In genomic region chr6:168908166-168908565, GRCh38 we compare ENCODE assay signal across 19 cellular contexts.
DNase-seq lines count a peak whose midpoint lies in the region; ATAC-seq and TF ChIP-seq lines count a peak whose summit lies in the region.
"Had no signal": no experiment of that assay in that cellular context is flagged by ENCODE, and none has a peak within 500 bp of the region (broad histone marks: within the 10 kb centered on the region; RNA-seq: fewer than 3 reads in every experiment).

No MANE protein-coding gene starts in this region.

- no peaks in the 10 kb centered on the region for H3F3A ChIP-seq in GM23338 (replicated peaks; ENCODE audit: low read depth)

- H3K27me3 ChIP-seq in foreskin keratinocyte (no peaks in the 10 kb centered on the region), GM23338 (ENCODE audit: insufficient read depth) (no peaks in the 10 kb centered on the region)
- H3K27me3 ChIP-seq: SJCRH30, upper lobe of left lung had no signal

- H3K4me2 ChIP-seq in GM23338 = no peak overlapping the region

- H3K9me2 ChIP-seq in GM23338 (ENCODE audit: insufficient read depth) = no peaks in the 10 kb centered on the region; the same call in 1 of the 2 replicates

- H3K4me1 Mint-ChIP-seq in HFFc6 (ENCODE audit: low read depth) (peaks cover 17% of the 10 kb centered on the region), GM23338 (peaks cover 7% of the 10 kb centered on the region)
- H3K4me1 Mint-ChIP-seq: stimulated activated memory B cell treated with anti-CD40 and anti-IgM and Interleukin-4, amounts not matched to agents 10 μg/mL and 1 μg/mL and 100 μg/mL, for 72 hours had no signal

- H3K36me3 Mint-ChIP-seq in HFFc6 (ENCODE audit: low read depth) (no peaks in the 10 kb centered on the region), GM23338 (ENCODE audit: low read depth) (peaks cover 57% of the 10 kb centered on the region)
- H3K36me3 Mint-ChIP-seq: activated naive CD8-positive, alpha-beta T cell; stimulated activated memory B cell treated with anti-CD40 and anti-IgM and Interleukin-4, amounts not matched to agents 10 μg/mL and 1 μg/mL and 100 μg/mL, for 72 hours had no signal

- H3K27ac ChIP-seq in foreskin keratinocyte (no peak overlapping the region), GM23338 (ENCODE audit: low read depth) (no peak overlapping the region)
- H3K27ac ChIP-seq: left ventricle myocardium inferior, upper lobe of left lung had no signal

- H3K27me3 Mint-ChIP-seq in HFFc6 (ENCODE audit: insufficient read depth) (peaks cover 6% of the 10 kb centered on the region), GM23338 (ENCODE audit: insufficient read depth, low read depth, poor library complexity) (peaks cover 17% of the 10 kb centered on the region)
- H3K27me3 Mint-ChIP-seq: activated naive CD8-positive, alpha-beta T cell; stimulated activated memory B cell treated with anti-CD40 and anti-IgM and Interleukin-4, amounts not matched to agents 10 μg/mL and 1 μg/mL and 100 μg/mL, for 72 hours had no signal

- H2AFZ ChIP-seq in GM23338 = no peak overlapping the region

- no peak overlapping the region for H3K4me3 ChIP-seq in GM23338
- H3K4me3 ChIP-seq: left ventricle myocardium inferior, SJCRH30, upper lobe of left lung had no signal

- H3K9me3 Mint-ChIP-seq in HFFc6 = peaks cover 4% of the 10 kb centered on the region; the same call in 1 of the 2 replicates
- H3K9me3 Mint-ChIP-seq in GM23338 = peaks cover 57% of the 10 kb centered on the region
- H3K9me3 Mint-ChIP-seq: activated T-cell treated with anti-CD3 and anti-CD28 coated beads, Interleukin-2, amount 50 U/mL, for 4 hours had no signal

- H3K36me3 ChIP-seq in GM23338 (ENCODE audit: insufficient read depth) = no peaks in the 10 kb centered on the region
- H3K36me3 ChIP-seq: left ventricle myocardium inferior, SJCRH30, upper lobe of left lung had no signal

- no peaks in the 10 kb centered on the region for H4K20me1 ChIP-seq in GM23338 (replicated peaks; ENCODE audit: insufficient read depth)

- H3K4me3 Mint-ChIP-seq in HFFc6 (no peak overlapping the region), GM23338 (no peak overlapping the region)
- H3K4me3 Mint-ChIP-seq: activated naive CD8-positive, alpha-beta T cell; activated T-cell treated with anti-CD3 and anti-CD28 coated beads, Interleukin-2, amount 50 U/mL, for 4 hours; H9; stimulated activated memory B cell treated with anti-CD40 and anti-IgM and Interleukin-4, amounts not matched to agents 10 μg/mL and 1 μg/mL and 100 μg/mL, for 72 hours had no signal

- H3K27ac Mint-ChIP-seq in HFFc6 (peak overlapping the region; percentile 74), GM23338 (no peak overlapping the region)
- H3K27ac Mint-ChIP-seq: activated naive CD8-positive, alpha-beta T cell; stimulated activated memory B cell treated with anti-CD40 and anti-IgM and Interleukin-4, amounts not matched to agents 10 μg/mL and 1 μg/mL and 100 μg/mL, for 72 hours had no signal

- H3K4me1 ChIP-seq in foreskin keratinocyte (no peaks in the 10 kb centered on the region), GM23338 (ENCODE audit: insufficient read depth) (0 out of 2 replicates have a peak, but pooled peaks cover 4% of the 10 kb centered on the region)
- H3K4me1 ChIP-seq: left ventricle myocardium inferior, upper lobe of left lung had no signal

- no peaks in the 10 kb centered on the region for H3K79me2 ChIP-seq in GM23338 (replicated peaks; ENCODE audit: insufficient read depth)

- ATAC-seq in foreskin keratinocyte = peak; percentile 79
- no peak for ATAC-seq in GM23338
- no peak for ATAC-seq in HG03342 (IDR thresholded peaks at IDR 0.05; ENCODE audit: unreplicated experiment)
- ATAC-seq: activated T-cell treated with anti-CD3 and anti-CD28 coated beads, Interleukin-2, amount 50 U/mL, for 4 hours; stimulated activated memory B cell treated with anti-CD40 and anti-IgM and Interleukin-4, amounts not matched to agents 10 μg/mL and 1 μg/mL and 100 μg/mL, for 72 hours had no signal

- TF ChIP-seq CTCF in HFFc6 (IDR thresholded peaks at IDR 0.05) (no peak), foreskin keratinocyte (conservative IDR thresholded peaks at IDR 0.05) (no peak), GM23338 (conservative IDR thresholded peaks at IDR 0.05; ENCODE audit: low read depth in 2 of 2) (no peak)

- DNase-seq in A172 (ENCODE audit: low spot score) (peak; percentile 15), HFFc6 (peak; percentile 58), astrocyte of the hippocampus (ENCODE audit: low read depth, low spot score) (peak; percentile 47), foreskin keratinocyte (peak; percentile 50 to 60), GM23338 (ENCODE audit: low spot score) (no peak), NCI-H2196 treated with DMSO at 0.1 percent for 48 hours (lab: John Stamatoyannopoulos, UW; ENCODE audit: unreplicated experiment) (no peak)
- no peak for DNase-seq in stimulated activated naive CD4-positive, alpha-beta T cell (lab: John Stamatoyannopoulos, UW)
- DNase-seq: ACHN; activated T-cell treated with anti-CD3 and anti-CD28 coated beads, Interleukin-2, amount 50 U/mL, for 4 hours; H9; left ventricle myocardium inferior; NCI-H1417; NCI-H345; small intestine; upper lobe of left lung had no signal

TF ChIP-seq in GM23338, 12 proteins besides CTCF, POLR2A, EP300 and RAD21 (continues in another document):
- TF ChIP-seq ETS1 (IDR thresholded peaks at IDR 0.05) = no peak
- no peak for TF ChIP-seq POLR2AphosphoS5 (IDR thresholded peaks at IDR 0.05; ENCODE audit: low read depth)
- TF ChIP-seq EZH2phosphoT487 (IDR thresholded peaks at IDR 0.05; ENCODE audit: unreplicated experiment) = no peak
- TF ChIP-seq JUNB (IDR thresholded peaks at IDR 0.05; ENCODE audit: unreplicated experiment) = no peak
- no peak for TF ChIP-seq STAT1 (IDR thresholded peaks at IDR 0.05; ENCODE audit: unreplicated experiment)
- TF ChIP-seq NANOG (IDR thresholded peaks at IDR 0.05; ENCODE audit: borderline replicate concordance) = no peak
- no peak for TF ChIP-seq ZNF462 (CRISPR knock-in tag; IDR thresholded peaks at IDR 0.05)

Comparison
In these comparisons a context has a peak if more than half of its experiments do, and no peak if none do; other contexts are left out.
1. DNase-seq: peak in A172 (single experiment), HFFc6 (single experiment), astrocyte of the hippocampus (single experiment) and foreskin keratinocyte (2 of 2); none in GM23338 (single experiment), NCI-H2196 treated with DMSO at 0.1 percent for 48 hours (single experiment) and stimulated activated naive CD4-positive, alpha-beta T cell (0 of 6).